9 cellular contexts compared by ENCODE assay signal in genomic region chr1:32014937-32015363, GRCh38. TPM values are rescaled to one million over a fixed set of nuclear protein-coding genes. Genes with fewer than 3 reads are reported as not detected.
DNase-seq lines count a peak whose midpoint lies in the region; FAIRE-seq and TF ChIP-seq lines count a peak whose summit lies in the region.
"Had no signal": no experiment of that assay in that cellular context is flagged by ENCODE, and none has a peak within 500 bp of the region (broad histone marks: within the 10 kb centered on the region; RNA-seq: fewer than 3 reads in every experiment).

No MANE protein-coding gene starts in this region.

- H3K27ac Mint-ChIP-seq in glutamatergic neuron (ENCODE audit: unreplicated experiment) = peak overlapping the region; percentile 95

- no peak for TF ChIP-seq CTCF in VCaP (conservative IDR thresholded peaks at IDR 0.05)
- TF ChIP-seq CTCF in glutamatergic neuron (IDR thresholded peaks at IDR 0.05; ENCODE audit: partially characterized antibody, unreplicated experiment) = no peak

- H3K27ac ChIP-seq in VCaP = peak overlapping the region; percentile 98
- peak overlapping the region; percentile 98 to 100 for H3K27ac ChIP-seq in small intestine (ENCODE audit: low read depth in 1 of 2, low read length in 1 of 2)

- H3K4me1 Mint-ChIP-seq in glutamatergic neuron (ENCODE audit: low read depth, unreplicated experiment) = peaks cover 12% of the 10 kb centered on the region

- H3K9me3 ChIP-seq in small intestine (ENCODE audit: control insufficient read depth, low read depth) = no peaks in the 10 kb centered on the region

- H3K4me3 ChIP-seq in small intestine (ENCODE audit: low read depth in 1 of 2, low read length in 2 of 2) = peak overlapping the region; percentile 97 to 100

- peak overlapping the region; percentile 96 for H3K4me3 Mint-ChIP-seq in glutamatergic neuron (ENCODE audit: unreplicated experiment)

- H3K9me3 Mint-ChIP-seq in glutamatergic neuron (ENCODE audit: unreplicated experiment) = peaks cover 11% of the 10 kb centered on the region

- H3K36me3 ChIP-seq in small intestine (ENCODE audit: control insufficient read depth in 2 of 2, insufficient read depth in 2 of 2, low read length in 2 of 2) = no peaks in the 10 kb centered on the region

- WGBS in small intestine, 3 donors = 0 to 1% (median 1%) methylated on average over 14 of the region's 14 CpGs

- H3K36me3 Mint-ChIP-seq in glutamatergic neuron (ENCODE audit: unreplicated experiment) = peaks cover 4% of the 10 kb centered on the region

- H3K27me3 Mint-ChIP-seq in glutamatergic neuron (ENCODE audit: unreplicated experiment) = peaks cover 15% of the 10 kb centered on the region

- peak; percentile 62 for DNase-seq in DMS 273 (lab: John Stamatoyannopoulos, UW; ENCODE audit: unreplicated experiment)
- no peak for DNase-seq in DMS 273 treated with DMSO at 0.1 percent for 48 hours (lab: John Stamatoyannopoulos, UW)
- no peak for DNase-seq in glutamatergic neuron
- no peak for DNase-seq in small intestine
- DNase-seq in NCI-H526 treated with DMSO at 0.1 percent for 48 hours (lab: John Stamatoyannopoulos, UW) = no peak
- no peak for DNase-seq in stimulated activated CD4-positive, alpha-beta T cell treated with anti-CD3 and anti-CD28 coated beads, Interleukin-4, amount 100 ng/mL, for 1 hour
- no peak for DNase-seq in NCI-H748 (lab: John Stamatoyannopoulos, UW; ENCODE audit: unreplicated experiment)

- H3K4me1 ChIP-seq in small intestine (ENCODE audit: control insufficient read depth in 2 of 2, insufficient read depth in 1 of 2, low read depth in 1 of 2, low read length in 1 of 2) = peaks cover 0 to 11% of the 10 kb centered on the region in 2 donors

- no peak for FAIRE-seq in small intestine (lab: Jason Lieb, UNC)
- FAIRE-seq: A204.1 had no signal

- no peaks in the 10 kb centered on the region for H3K27me3 ChIP-seq in small intestine (ENCODE audit: control insufficient read depth in 2 of 2, insufficient read depth in 2 of 2, low read length in 2 of 2)

RNA-seq across cellular contexts. Expression of gene KHDRBS1, which starts 1.3 kb away (rescaled TPM):
- total RNA-seq in glutamatergic neuron (ENCODE audit: unreplicated experiment) = 266 TPM
- 10 to 100 TPM; 50.1 to 97.8 (median 57.6) TPM for polyA plus RNA-seq in small intestine

RNA-seq across cellular contexts. Expression of gene TMEM39B, which starts 57.8 kb away (rescaled TPM):
- 23.2 TPM for total RNA-seq in glutamatergic neuron (ENCODE audit: unreplicated experiment)
- polyA plus RNA-seq in small intestine = 10 to 100 TPM in 1 of 3 donors, 1 to 10 TPM in 2; 4.2 to 11.5 (median 4.6) TPM
